ENCODE assay signal across 9 cellular contexts in the genomic region with DNA sequence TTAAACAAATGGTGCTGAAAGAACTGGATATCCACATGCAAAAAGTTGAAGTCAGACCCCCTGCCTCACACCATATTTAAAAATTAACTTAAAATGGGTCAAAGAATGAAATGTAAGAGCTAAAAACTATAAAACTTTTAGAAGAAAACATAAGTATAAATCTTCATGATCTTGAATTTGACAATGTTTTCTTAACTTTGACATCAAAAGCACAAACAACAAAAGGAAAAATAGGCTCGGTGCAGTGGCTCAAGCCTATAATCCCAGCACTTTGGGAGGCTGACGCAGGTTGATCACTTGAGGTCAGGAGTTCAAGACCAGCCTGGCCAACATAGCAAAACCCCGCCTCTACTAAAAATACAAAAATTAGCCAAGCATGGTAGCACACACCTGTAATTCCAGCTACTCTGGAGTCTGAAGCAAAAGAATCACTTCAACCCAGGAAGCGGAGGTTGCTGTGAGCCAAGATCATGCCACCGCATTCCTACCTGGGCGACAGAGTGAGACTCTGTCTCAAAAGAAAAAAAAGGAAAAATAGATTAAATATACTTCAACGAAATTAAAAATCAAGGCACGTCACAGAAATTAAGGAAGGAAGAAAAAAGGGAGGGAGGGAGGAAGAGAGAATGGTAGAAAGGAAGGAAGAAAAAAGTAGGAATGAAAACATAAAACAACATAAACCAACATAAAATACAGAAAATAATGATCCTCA. TPM values are rescaled to one million over a fixed set of nuclear protein-coding genes. Genes with fewer than 3 reads are reported as not detected.
A peak's percentile ranks its signal among the peaks of the same experiment; 100 is the strongest.
DNase-seq lines count a peak whose midpoint lies in the region; ATAC-seq lines count a peak whose summit lies in the region.
"Had no signal": no experiment of that assay in that cellular context is flagged by ENCODE, and none has a peak within 500 bp of the region (broad histone marks: within the 10 kb centered on the region; RNA-seq: fewer than 3 reads in every experiment).

No MANE protein-coding gene starts in this region.

- peaks cover 38% of the 10 kb centered on the region for H3K36me3 Mint-ChIP-seq in T-helper 2 cell treated with Interferon-gamma antibody and Interleukin-4, amounts not matched to agents 5 μg/mL and 100 μg/mL, for 36 hours (ENCODE audit: low read depth)
- peaks cover 60% of the 10 kb centered on the region for H3K36me3 Mint-ChIP-seq in activated T-helper 17 cell treated with anti-CD3 and anti-CD28 coated beads, Interleukin-2, amount 50 U/mL, for 72 hours (ENCODE audit: low read depth)
- peaks cover 3 to 8% (median 5%) of the 10 kb centered on the region in 3 donors for H3K36me3 Mint-ChIP-seq in immature natural killer cell

- DNase-seq in T-helper 2 cell treated with Interferon-gamma antibody and Interleukin-4, amounts not matched to agents 5 μg/mL and 100 μg/mL, for 36 hours (ENCODE audit: low spot score), result no peak
- no peak for DNase-seq in T-helper 2 cell
- DNase-seq in immature natural killer cell, result no peak
- DNase-seq in DMS53 (lab: John Stamatoyannopoulos, UW), result no peak
- no peak for DNase-seq in NCI-H2107 treated with DMSO at 0.1 percent for 48 hours (lab: John Stamatoyannopoulos, UW; ENCODE audit: unreplicated experiment)
- DNase-seq in NCI-H345 (lab: John Stamatoyannopoulos, UW), result no peak

- H3K27ac Mint-ChIP-seq in T-helper 2 cell treated with Interferon-gamma antibody and Interleukin-4, amounts not matched to agents 5 μg/mL and 100 μg/mL, for 36 hours, result peak overlapping the region; percentile 92
- peak overlapping the region; percentile 97 for H3K27ac Mint-ChIP-seq in activated T-helper 17 cell treated with anti-CD3 and anti-CD28 coated beads, Interleukin-2, amount 50 U/mL, for 72 hours
- peak overlapping the region; percentile 93 to 99 (median 96) for H3K27ac Mint-ChIP-seq in immature natural killer cell

- H3K4me1 ChIP-seq in stomach smooth muscle (ENCODE audit: control insufficient read depth, insufficient read depth, low read length), result peaks cover 8% of the 10 kb centered on the region

- H3K27me3 Mint-ChIP-seq in T-helper 2 cell treated with Interferon-gamma antibody and Interleukin-4, amounts not matched to agents 5 μg/mL and 100 μg/mL, for 36 hours (ENCODE audit: low read depth), result no peaks in the 10 kb centered on the region
- no peaks in the 10 kb centered on the region for H3K27me3 Mint-ChIP-seq in activated T-helper 17 cell treated with anti-CD3 and anti-CD28 coated beads, Interleukin-2, amount 50 U/mL, for 72 hours
- peaks cover 0 to 16% (median 11%) of the 10 kb centered on the region in 3 donors for H3K27me3 Mint-ChIP-seq in immature natural killer cell (ENCODE audit: low read depth in 3 of 3)

- no peaks in the 10 kb centered on the region for H3K27me3 ChIP-seq in stomach smooth muscle (ENCODE audit: control insufficient read depth in 1 of 2, insufficient read depth in 2 of 2, low read length in 2 of 2)
- H3K27me3 ChIP-seq: gastroesophageal sphincter had no signal

- no peak for ATAC-seq in activated T-helper 17 cell treated with anti-CD3 and anti-CD28 coated beads, Interleukin-2, amount 50 U/mL, for 72 hours (replicated peaks)

- no peak overlapping the region for H3K27ac ChIP-seq in stomach smooth muscle (ENCODE audit: low read length)

- peak overlapping the region; percentile 91 to 98 for H3K9ac ChIP-seq in stomach smooth muscle (ENCODE audit: low read length in 2 of 2)

- no peaks in the 10 kb centered on the region for H3K36me3 ChIP-seq in stomach smooth muscle (ENCODE audit: control insufficient read depth in 2 of 2, insufficient read depth in 2 of 2, low read length in 2 of 2)
- H3K36me3 ChIP-seq: gastroesophageal sphincter had no signal

- peak overlapping the region; percentile 88 for H3K4me3 Mint-ChIP-seq in T-helper 2 cell treated with Interferon-gamma antibody and Interleukin-4, amounts not matched to agents 5 μg/mL and 100 μg/mL, for 36 hours
- H3K4me3 Mint-ChIP-seq in activated T-helper 17 cell treated with anti-CD3 and anti-CD28 coated beads, Interleukin-2, amount 50 U/mL, for 72 hours, result peak overlapping the region; percentile 98
- peak overlapping the region; percentile 94 to 97 (median 96) for H3K4me3 Mint-ChIP-seq in immature natural killer cell

- H3K9me3 ChIP-seq in stomach smooth muscle (ENCODE audit: control insufficient read depth in 2 of 2, low read length in 2 of 2), result no peaks in the 10 kb centered on the region
- H3K9me3 ChIP-seq: gastroesophageal sphincter had no signal

- H3K4me1 Mint-ChIP-seq in T-helper 2 cell treated with Interferon-gamma antibody and Interleukin-4, amounts not matched to agents 5 μg/mL and 100 μg/mL, for 36 hours (ENCODE audit: low read depth), result peaks cover 38% of the 10 kb centered on the region
- H3K4me1 Mint-ChIP-seq in activated T-helper 17 cell treated with anti-CD3 and anti-CD28 coated beads, Interleukin-2, amount 50 U/mL, for 72 hours, result peaks cover 29% of the 10 kb centered on the region
- H3K4me1 Mint-ChIP-seq in immature natural killer cell, result peaks cover 61 to 66% of the 10 kb centered on the region in 2 donors

- peak overlapping the region; percentile 91 to 95 for H3K4me3 ChIP-seq in stomach smooth muscle (ENCODE audit: low read length in 2 of 2)

- no peaks in the 10 kb centered on the region for H3K9me3 Mint-ChIP-seq in T-helper 2 cell treated with Interferon-gamma antibody and Interleukin-4, amounts not matched to agents 5 μg/mL and 100 μg/mL, for 36 hours
- H3K9me3 Mint-ChIP-seq in activated T-helper 17 cell treated with anti-CD3 and anti-CD28 coated beads, Interleukin-2, amount 50 U/mL, for 72 hours, result no peaks in the 10 kb centered on the region
- no peaks in the 10 kb centered on the region for H3K9me3 Mint-ChIP-seq in immature natural killer cell

RNA-seq across cellular contexts. Expression of gene RAB27A, which starts 1.5 kb away (rescaled TPM):
- 100 to 1,000 TPM in 1 of 2 donors, 10 to 100 TPM in 1; 99.2 to 138 TPM for total RNA-seq in activated T-helper 17 cell treated with anti-CD3 and anti-CD28 coated beads, Interleukin-2, amount 50 U/mL, for 72 hours
- polyA plus RNA-seq in immature natural killer cell, result 100 to 1,000 TPM in 2 of 3 donors, 10 to 100 TPM in 1; 99.6 to 157 (median 150) TPM

RNA-seq across cellular contexts. Expression of gene PIGBOS1, which starts 30.8 kb away (rescaled TPM):
- total RNA-seq in activated T-helper 17 cell treated with anti-CD3 and anti-CD28 coated beads, Interleukin-2, amount 50 U/mL, for 72 hours, result 10 to 100 TPM in 1 of 2 donors, 1 to 10 TPM in 1; 7.8 to 10.9 TPM
- polyA plus RNA-seq in immature natural killer cell, result 10 to 100 TPM; 26.2 to 46.7 (median 34.9) TPM

RNA-seq across cellular contexts. Expression of gene PIGB, which starts 30.9 kb away (rescaled TPM):
- total RNA-seq in activated T-helper 17 cell treated with anti-CD3 and anti-CD28 coated beads, Interleukin-2, amount 50 U/mL, for 72 hours, result 10 to 100 TPM; 25.7 to 32.9 TPM
- polyA plus RNA-seq in immature natural killer cell, result 10 to 100 TPM in 2 of 3 donors, 1 to 10 TPM in 1; 5.9 to 28.4 (median 19.7) TPM
